In genomic region chr9:114481789-114482188, GRCh38 we compare ENCODE assay signal across 1 cellular context.
TF ChIP-seq lines count a peak whose summit lies in the region.

No MANE protein-coding gene starts in this region.

TF ChIP-seq in K562, 482 proteins besides CTCF, POLR2A, EP300 and RAD21:
- TF ChIP-seq TAF7 (tag; IDR thresholded peaks at IDR 0.05): no peak
- TF ChIP-seq MNT (conservative IDR thresholded peaks at IDR 0.05): no peak
- peak; percentile 99 for TF ChIP-seq ZKSCAN1 (IDR thresholded peaks at IDR 0.05; ENCODE audit: low read depth, low read length)
- TF ChIP-seq ZNF280A (IDR thresholded peaks at IDR 0.05; ENCODE audit: low read depth, partially characterized antibody): peak; percentile 23
